ENCODE assay signal across 19 cellular contexts in genomic region chr3:38556640-38557358, GRCh38.
A peak's percentile ranks its signal among the peaks of the same experiment; 100 is the strongest.
DNase-seq lines count a peak whose midpoint lies in the region; ATAC-seq and TF ChIP-seq lines count a peak whose summit lies in the region.
"Had no signal": no experiment of that assay in that cellular context is flagged by ENCODE, and none has a peak within 500 bp of the region (broad histone marks: within the 10 kb centered on the region; RNA-seq: fewer than 3 reads in every experiment).

No MANE protein-coding gene starts in this region.

- peak; percentile 28 for DNase-seq in activated CD8-positive, alpha-beta memory T cell treated with anti-CD3 and anti-CD28 coated beads, Interleukin-2, amount 50 U/mL, for 48 hours
- DNase-seq in activated CD8-positive, alpha-beta memory T cell treated with anti-CD3 and anti-CD28 coated beads, Interleukin-2, amount 10 ng/mL, durations not matched to agents 7 days and 5 days = no peak
- DNase-seq in ecto neural progenitor cell (ENCODE audit: low spot score) (peak; percentile 21), type B pancreatic cell (ENCODE audit: extremely low spot score, unreplicated experiment) (peak; percentile 43), GM10248 (ENCODE audit: extremely low spot score) (no peak), smooth muscle cell (lab: John Stamatoyannopoulos, UW; ENCODE audit: unreplicated experiment) (no peak), tibial nerve (ENCODE audit: low spot score in 2 of 2) (no peak)
- DNase-seq in naive thymus-derived CD4-positive, alpha-beta T cell = no peak
- DNase-seq: CD8-positive, alpha-beta memory T cell; DMS79 treated with DMSO at 0.1 percent for 48 hours; H7; KG1; NCI-H1436; NCI-H2081; NCI-H510A; NCI-H774 had no signal

- POLR2A ChIA-PET in naive thymus-derived CD4-positive, alpha-beta T cell (lab: Charles Lee) = no interaction called here
- POLR2A ChIA-PET in GM10248 (lab: Yijun Ruan, JAX) = no interaction called here

- CTCF ChIA-PET in activated CD8-positive, alpha-beta memory T cell treated with anti-CD3 and anti-CD28 coated beads, Interleukin-2, amount 10 ng/mL, durations not matched to agents 7 days and 5 days (lab: Charles Lee) = no interaction called here
- CTCF ChIA-PET in naive thymus-derived CD4-positive, alpha-beta T cell (lab: Charles Lee) = interaction anchor here (0.6 kb wide), 1 partner anchor 14 kb away, joined by 4 read pairs; no protein-coding TSS in a partner anchor
- CTCF ChIA-PET in GM10248 (lab: Yijun Ruan, JAX) = interaction anchor here (1.5 to 1.8 kb wide), 3 partner anchors 19 to 50 kb away, joined by 3 to 11 read pairs (median 4); no protein-coding TSS in a partner anchor

- no peaks in the 10 kb centered on the region for H3K79me2 ChIP-seq in smooth muscle cell (ENCODE audit: low read depth)

- H3K4me1 Mint-ChIP-seq in activated CD8-positive, alpha-beta memory T cell treated with anti-CD3 and anti-CD28 coated beads, Interleukin-2, amount 10 ng/mL, durations not matched to agents 7 days and 5 days = no peaks in the 10 kb centered on the region
- H3K4me1 Mint-ChIP-seq in naive thymus-derived CD4-positive, alpha-beta T cell = no peaks in the 10 kb centered on the region
- H3K4me1 Mint-ChIP-seq in type B pancreatic cell (ENCODE audit: unreplicated experiment) = no peaks in the 10 kb centered on the region
- H3K4me1 Mint-ChIP-seq: CD8-positive, alpha-beta memory T cell had no signal

- H3K9me3 Mint-ChIP-seq in activated CD8-positive, alpha-beta memory T cell treated with anti-CD3 and anti-CD28 coated beads, Interleukin-2, amount 10 ng/mL, durations not matched to agents 7 days and 5 days (ENCODE audit: low read depth) = no peaks in the 10 kb centered on the region
- H3K9me3 Mint-ChIP-seq in naive thymus-derived CD4-positive, alpha-beta T cell = peaks cover 0 to 9% (median 0%) of the 10 kb centered on the region in 11 donors
- no peaks in the 10 kb centered on the region for H3K9me3 Mint-ChIP-seq in type B pancreatic cell

- no peaks in the 10 kb centered on the region for H3K27me3 ChIP-seq in naive thymus-derived CD4-positive, alpha-beta T cell (ENCODE audit: control insufficient read depth in 2 of 2, insufficient read depth in 2 of 2, low read length in 2 of 2)
- H3K27me3 ChIP-seq in smooth muscle cell (ENCODE audit: low read depth) = no peaks in the 10 kb centered on the region
- no peaks in the 10 kb centered on the region for H3K27me3 ChIP-seq in tibial nerve
- H3K27me3 ChIP-seq: BLaER1 had no signal

- no peaks in the 10 kb centered on the region for H3K4me1 ChIP-seq in naive thymus-derived CD4-positive, alpha-beta T cell (ENCODE audit: control insufficient read depth in 2 of 2, insufficient read depth in 2 of 2, low read length in 2 of 2)
- no peaks in the 10 kb centered on the region for H3K4me1 ChIP-seq in smooth muscle cell (ENCODE audit: low read depth)
- H3K4me1 ChIP-seq in tibial nerve = peaks cover 0 to 4% (median 0%) of the 10 kb centered on the region in 4 donors
- H3K4me1 ChIP-seq: BLaER1 had no signal

- no peaks in the 10 kb centered on the region for H4K20me1 ChIP-seq in smooth muscle cell (ENCODE audit: low read depth)
- H4K20me1 ChIP-seq: BLaER1 had no signal

- WGBS in smooth muscle cell (ENCODE audit: low lambda C conversion rate) = 91% methylated on average over 4 of the region's 4 CpGs
- WGBS in tibial nerve, 2 donors = 67 to 87% methylated on average over 4 of the region's 4 CpGs

- H3K9me3 ChIP-seq in naive thymus-derived CD4-positive, alpha-beta T cell (ENCODE audit: control insufficient read depth in 2 of 3, low read length in 3 of 3) = peaks cover 0 to 2% (median 0%) of the 10 kb centered on the region in 3 experiments
- H3K9me3 ChIP-seq in smooth muscle cell (replicated peaks; ENCODE audit: low read depth) = no peaks in the 10 kb centered on the region
- peaks cover 0 to 10% (median 0%) of the 10 kb centered on the region in 4 donors for H3K9me3 ChIP-seq in tibial nerve

- H3K4me3 Mint-ChIP-seq in activated CD8-positive, alpha-beta memory T cell treated with anti-CD3 and anti-CD28 coated beads, Interleukin-2, amount 10 ng/mL, durations not matched to agents 7 days and 5 days = no peak overlapping the region
- H3K4me3 Mint-ChIP-seq in naive thymus-derived CD4-positive, alpha-beta T cell = no peak overlapping the region
- no peak overlapping the region for H3K4me3 Mint-ChIP-seq in type B pancreatic cell
- H3K4me3 Mint-ChIP-seq: CD8-positive, alpha-beta memory T cell had no signal

- no peak for TF ChIP-seq POLR2A in tibial nerve (IDR thresholded peaks at IDR 0.05)

- no peaks in the 10 kb centered on the region for H3K36me3 ChIP-seq in naive thymus-derived CD4-positive, alpha-beta T cell (ENCODE audit: control insufficient read depth in 2 of 3, insufficient read depth in 3 of 3, low read length in 3 of 3)
- no peaks in the 10 kb centered on the region for H3K36me3 ChIP-seq in smooth muscle cell (ENCODE audit: low read depth)
- peaks cover 0 to 57% (median 0%) of the 10 kb centered on the region in 3 donors for H3K36me3 ChIP-seq in tibial nerve

- no peak overlapping the region for H3K9ac ChIP-seq in smooth muscle cell (ENCODE audit: low read depth)
- H3K9ac ChIP-seq: BLaER1 had no signal

- TF ChIP-seq CTCF in type B pancreatic cell (conservative IDR thresholded peaks at IDR 0.05) (no peak), GM10248 (IDR thresholded peaks at IDR 0.05; ENCODE audit: control extremely low read depth, extremely low read depth, low read depth, missing control alignments) (no peak), smooth muscle cell (IDR thresholded peaks at IDR 0.05; ENCODE audit: borderline replicate concordance, insufficient read depth, poor library complexity, severe bottlenecking) (no peak), tibial nerve (IDR thresholded peaks at IDR 0.05) (no peak)

- no peak for ATAC-seq in activated CD8-positive, alpha-beta memory T cell treated with anti-CD3 and anti-CD28 coated beads, Interleukin-2, amount 10 ng/mL, durations not matched to agents 7 days and 5 days
- ATAC-seq in naive thymus-derived CD4-positive, alpha-beta T cell = peak; percentile 16
- ATAC-seq: HepG2, Panc1 had no signal

- no peak overlapping the region for H3K4me2 ChIP-seq in smooth muscle cell
- H3K4me2 ChIP-seq: BLaER1 had no signal

- intact Hi-C loops in naive thymus-derived CD4-positive, alpha-beta T cell (cut with micrococcal nuclease) = no loop called here

- H2AFZ ChIP-seq in smooth muscle cell (ENCODE audit: low read depth) = no peak overlapping the region

- no peak overlapping the region for H3K27ac ChIP-seq in naive thymus-derived CD4-positive, alpha-beta T cell (ENCODE audit: low read depth, low read length)
- H3K27ac ChIP-seq in smooth muscle cell (ENCODE audit: low read depth) (no peak overlapping the region), tibial nerve (no peak overlapping the region)
- H3K27ac ChIP-seq: BLaER1 had no signal

- no peak overlapping the region for H3K4me3 ChIP-seq in naive thymus-derived CD4-positive, alpha-beta T cell (ENCODE audit: low read length)
- H3K4me3 ChIP-seq in smooth muscle cell (no peak overlapping the region), tibial nerve (no peak overlapping the region)
- H3K4me3 ChIP-seq: BLaER1 had no signal

- peaks cover 2% of the 10 kb centered on the region for H3K27me3 Mint-ChIP-seq in activated CD8-positive, alpha-beta memory T cell treated with anti-CD3 and anti-CD28 coated beads, Interleukin-2, amount 10 ng/mL, durations not matched to agents 7 days and 5 days
- peaks cover 0 to 14% (median 0%) of the 10 kb centered on the region in 5 donors for H3K27me3 Mint-ChIP-seq in naive thymus-derived CD4-positive, alpha-beta T cell
- H3K27me3 Mint-ChIP-seq in type B pancreatic cell = no peaks in the 10 kb centered on the region

- no peaks in the 10 kb centered on the region for H3F3A ChIP-seq in smooth muscle cell (ENCODE audit: low read depth)

- H3K27ac Mint-ChIP-seq in activated CD8-positive, alpha-beta memory T cell treated with anti-CD3 and anti-CD28 coated beads, Interleukin-2, amount 10 ng/mL, durations not matched to agents 7 days and 5 days = no peak overlapping the region
- no peak overlapping the region for H3K27ac Mint-ChIP-seq in naive thymus-derived CD4-positive, alpha-beta T cell
- no peak overlapping the region for H3K27ac Mint-ChIP-seq in type B pancreatic cell

- H3K36me3 Mint-ChIP-seq in activated CD8-positive, alpha-beta memory T cell treated with anti-CD3 and anti-CD28 coated beads, Interleukin-2, amount 10 ng/mL, durations not matched to agents 7 days and 5 days = no peaks in the 10 kb centered on the region
- H3K36me3 Mint-ChIP-seq in naive thymus-derived CD4-positive, alpha-beta T cell = no peaks in the 10 kb centered on the region
- no peaks in the 10 kb centered on the region for H3K36me3 Mint-ChIP-seq in type B pancreatic cell
- H3K36me3 Mint-ChIP-seq: CD8-positive, alpha-beta memory T cell had no signal

- TF ChIP-seq EP300 in tibial nerve (IDR thresholded peaks at IDR 0.05) = no peak

Comparison
In these comparisons a context has a peak if more than half of its experiments do, and no peak if none do; other contexts are left out.
1. DNase-seq: peak in activated CD8-positive, alpha-beta memory T cell treated with anti-CD3 and anti-CD28 coated beads, Interleukin-2, amount 50 U/mL, for 48 hours (single experiment), ecto neural progenitor cell (single experiment) and type B pancreatic cell (single experiment); none in activated CD8-positive, alpha-beta memory T cell treated with anti-CD3 and anti-CD28 coated beads, Interleukin-2, amount 10 ng/mL, durations not matched to agents 7 days and 5 days (single experiment), naive thymus-derived CD4-positive, alpha-beta T cell (0 of 9), GM10248 (single experiment), smooth muscle cell (single experiment) and tibial nerve (0 of 2).